Comparison of ENCODE assay signal across 8 cellular contexts in genomic region chr13:113491418-113491883, GRCh38. TPM values are rescaled to one million over a fixed set of nuclear protein-coding genes. Genes with fewer than 3 reads are reported as not detected.
DNase-seq lines count a peak whose midpoint lies in the region; ATAC-seq, FAIRE-seq and TF ChIP-seq lines count a peak whose summit lies in the region.

No MANE protein-coding gene starts in this region.

- no peak for TF ChIP-seq CTCF in CD4-positive, alpha-beta T cell (IDR thresholded peaks at IDR 0.05)
- TF ChIP-seq CTCF in gastrocnemius medialis (IDR thresholded peaks at IDR 0.05 in 4 of 5, conservative IDR thresholded peaks at IDR 0.05 in 1 of 5), result no peak

- H3K4me3 Mint-ChIP-seq in CD4-positive, alpha-beta T cell, result peak overlapping the region; percentile 90

- peaks cover 76% of the 10 kb centered on the region for H3K4me1 Mint-ChIP-seq in CD4-positive, alpha-beta T cell (ENCODE audit: low read depth)

- ATAC-seq in CD4-positive, alpha-beta T cell (ENCODE audit: poor library complexity), result no peak
- no peak for ATAC-seq in activated naive CD4-positive, alpha-beta T cell treated with anti-CD3 and anti-CD28 coated beads, Interleukin-2, amount 50 U/mL, for 72 hours
- ATAC-seq in right cardiac atrium, result peak; percentile 21 to 44
- ATAC-seq in gastrocnemius medialis, result peak in 1 of 2 donors; percentile 0
- no peak for ATAC-seq in GM18858 (IDR thresholded peaks at IDR 0.05; ENCODE audit: unreplicated experiment)
- ATAC-seq in HG02852 (IDR thresholded peaks at IDR 0.05; ENCODE audit: unreplicated experiment), result no peak

- FAIRE-seq in RCC 7860 (lab: Jason Lieb, UNC), result no peak

- WGBS in HUES64, result 1% methylated on average over 22 of the region's 22 CpGs
- 1% methylated on average over 22 of the region's 22 CpGs for WGBS in right cardiac atrium

- in situ Hi-C loops in gastrocnemius medialis (cut with MboI; ENCODE audit: low sequenced_read_pairs in 4 of 4), result no loop called here

- H3K36me3 ChIP-seq in HUES64 (ENCODE audit: insufficient read depth, low read length) (peaks cover 15% of the 10 kb centered on the region), gastrocnemius medialis (peaks cover 0 to 12% of the 10 kb centered on the region in 2 donors)

- H3K27ac ChIP-seq in CD4-positive, alpha-beta T cell (ENCODE audit: low read depth, low read length), result no peak overlapping the region
- peak overlapping the region; percentile 30 for H3K27ac ChIP-seq in HUES64 (ENCODE audit: low read depth, low read length)
- H3K27ac ChIP-seq in right cardiac atrium (ENCODE audit: low read length), result peak overlapping the region; percentile 83
- peak overlapping the region; percentile 89 to 94 (median 92) for H3K27ac ChIP-seq in gastrocnemius medialis

- POLR2A ChIA-PET in CD4-positive, alpha-beta T cell (lab: Charles Lee), result no interaction called here

- DNase-seq in CD4-positive, alpha-beta T cell, result no peak
- DNase-seq in activated naive CD4-positive, alpha-beta T cell treated with anti-CD3 and anti-CD28 coated beads, Interleukin-2, amount 50 U/mL, for 72 hours (ENCODE audit: low spot score in 2 of 2), result no peak
- peak in 2 of 3 donors; percentile 69 to 76 for DNase-seq in right cardiac atrium
- DNase-seq in gastrocnemius medialis, result no peak
- no peak for DNase-seq in RCC 7860 (ENCODE audit: low spot score)

- H3K36me3 Mint-ChIP-seq in CD4-positive, alpha-beta T cell (ENCODE audit: low read depth), result peaks cover 19% of the 10 kb centered on the region
- H3K36me3 Mint-ChIP-seq in activated naive CD4-positive, alpha-beta T cell treated with anti-CD3 and anti-CD28 coated beads, Interleukin-2, amount 50 U/mL, for 72 hours, result peaks cover 15 to 24% of the 10 kb centered on the region in 2 donors

- peaks cover 57% of the 10 kb centered on the region for H3K4me1 ChIP-seq in HUES64 (ENCODE audit: insufficient read depth, low read length)
- H3K4me1 ChIP-seq in right cardiac atrium (ENCODE audit: control insufficient read depth, insufficient read depth, low read length), result peaks cover 8% of the 10 kb centered on the region
- peaks cover 51 to 65% of the 10 kb centered on the region in 2 donors for H3K4me1 ChIP-seq in gastrocnemius medialis

- H3K27ac Mint-ChIP-seq in CD4-positive, alpha-beta T cell, result peak overlapping the region; percentile 76
- peak overlapping the region; percentile 73 to 90 for H3K27ac Mint-ChIP-seq in activated naive CD4-positive, alpha-beta T cell treated with anti-CD3 and anti-CD28 coated beads, Interleukin-2, amount 50 U/mL, for 72 hours

- intact Hi-C loops in CD4-positive, alpha-beta T cell (cut with DNase I, micrococcal nuclease), result loop anchor here in 1 of 2 experiments (2.0 to 10.0 kb wide), 3 partner anchors 194 to 337 kb away; partner anchors contain the start of genes CUL4A, LAMP1 and PCID2
- intact Hi-C loops in right cardiac atrium (cut with DNase I) (no loop called here), gastrocnemius medialis (cut with DNase I; ENCODE audit: low total_unique reads) (loop anchor here (1.0 to 2.0 kb wide), 5 partner anchors 39 to 338 kb away; partner anchors contain the start of genes ADPRHL1 and LAMP1)

- H3K27me3 Mint-ChIP-seq in CD4-positive, alpha-beta T cell, result no peaks in the 10 kb centered on the region

- peak overlapping the region; percentile 79 for H3K9ac ChIP-seq in HUES64 (ENCODE audit: low read depth, low read length)

- H3K9me3 ChIP-seq in CD4-positive, alpha-beta T cell (ENCODE audit: control insufficient read depth, low read length), result no peaks in the 10 kb centered on the region
- H3K9me3 ChIP-seq in HUES64 (ENCODE audit: insufficient read depth, low read depth, low read length), result no peaks in the 10 kb centered on the region
- no peaks in the 10 kb centered on the region for H3K9me3 ChIP-seq in right cardiac atrium (ENCODE audit: control insufficient read depth, low read length)
- H3K9me3 ChIP-seq in gastrocnemius medialis, result no peaks in the 10 kb centered on the region

- CTCF ChIA-PET in CD4-positive, alpha-beta T cell (lab: Charles Lee), result no interaction called here

- no peak for TF ChIP-seq POLR2A in gastrocnemius medialis (IDR thresholded peaks at IDR 0.05)

- H3K27me3 ChIP-seq in CD4-positive, alpha-beta T cell (ENCODE audit: control insufficient read depth, insufficient read depth, low read length), result no peaks in the 10 kb centered on the region
- H3K27me3 ChIP-seq in HUES64 (ENCODE audit: insufficient read depth, low read length) (no peaks in the 10 kb centered on the region), right cardiac atrium (ENCODE audit: control insufficient read depth, insufficient read depth) (no peaks in the 10 kb centered on the region), gastrocnemius medialis (no peaks in the 10 kb centered on the region)

- no peaks in the 10 kb centered on the region for H3K9me3 Mint-ChIP-seq in CD4-positive, alpha-beta T cell
- H3K9me3 Mint-ChIP-seq in activated naive CD4-positive, alpha-beta T cell treated with anti-CD3 and anti-CD28 coated beads, Interleukin-2, amount 50 U/mL, for 72 hours, result no peaks in the 10 kb centered on the region

- peak overlapping the region; percentile 71 for H3K4me3 ChIP-seq in HUES64 (ENCODE audit: low read length)
- peak overlapping the region; percentile 68 for H3K4me3 ChIP-seq in right cardiac atrium (ENCODE audit: low read length)
- H3K4me3 ChIP-seq in gastrocnemius medialis, result peak overlapping the region; percentile 80 to 91 (median 84)

RNA-seq across cellular contexts. Expression of gene DCUN1D2, which starts 0.9 kb away (rescaled TPM):
- 10 to 100 TPM; 16.2 to 18.9 TPM for total RNA-seq in CD4-positive, alpha-beta T cell
- 13.8 TPM for polyA plus RNA-seq in HUES64 (2013, experiment 1 of 2)
- 15.3 TPM for polyA plus RNA-seq in HUES64 (2013, experiment 2 of 2)
- 10 to 100 TPM; 18.9 to 36.5 TPM for total RNA-seq in activated naive CD4-positive, alpha-beta T cell treated with anti-CD3 and anti-CD28 coated beads, Interleukin-2, amount 50 U/mL, for 72 hours
- total RNA-seq in right cardiac atrium, result 100 to 1,000 TPM; 124 to 160 (median 142) TPM
- 91.6 TPM for polyA plus RNA-seq in right cardiac atrium
- total RNA-seq in gastrocnemius medialis, result 10 to 100 TPM; 45.1 to 63.6 (median 56.0) TPM

RNA-seq across cellular contexts. Expression of gene ADPRHL1, which starts 38.2 kb away (rescaled TPM):
- total RNA-seq in CD4-positive, alpha-beta T cell, result under 1 TPM; 0.42 to 0.47 TPM
- polyA plus RNA-seq in HUES64 (2013, experiment 1 of 2), result 0.85 TPM
- polyA plus RNA-seq in HUES64 (2013, experiment 2 of 2), result 0.82 TPM
- total RNA-seq in activated naive CD4-positive, alpha-beta T cell treated with anti-CD3 and anti-CD28 coated beads, Interleukin-2, amount 50 U/mL, for 72 hours, result under 1 TPM in 1 of 2 donors, not detected in 1; 0.19 TPM
- total RNA-seq in right cardiac atrium (100 to 1,000 TPM; 320 to 446 (median 375) TPM), gastrocnemius medialis (100 to 1,000 TPM; 224 to 354 (median 295) TPM)
- 280 TPM for polyA plus RNA-seq in right cardiac atrium

Comparison
In these comparisons a context has a peak if more than half of its experiments do, and no peak if none do; other contexts are left out.
1. ATAC-seq: peak in right cardiac atrium (2 of 2); none in CD4-positive, alpha-beta T cell (single experiment), activated naive CD4-positive, alpha-beta T cell treated with anti-CD3 and anti-CD28 coated beads, Interleukin-2, amount 50 U/mL, for 72 hours (0 of 2), GM18858 (single experiment) and HG02852 (single experiment).
2. DNase-seq: peak in right cardiac atrium (2 of 3); none in CD4-positive, alpha-beta T cell (0 of 10), activated naive CD4-positive, alpha-beta T cell treated with anti-CD3 and anti-CD28 coated beads, Interleukin-2, amount 50 U/mL, for 72 hours (0 of 2), gastrocnemius medialis (0 of 2) and RCC 7860 (single experiment).
3. RNA of gene ADPRHL1, which starts 38.2 kb away (total RNA-seq): 320 to 446 TPM in right cardiac atrium and 224 to 354 TPM in gastrocnemius medialis; 0.42 to 0.47 TPM in CD4-positive, alpha-beta T cell and 0.19 TPM in activated naive CD4-positive, alpha-beta T cell treated with anti-CD3 and anti-CD28 coated beads, Interleukin-2, amount 50 U/mL, for 72 hours; every median in the first group is over 100 times any median in the second.
4. Peak in every context shown above with its lines, with median percentiles within 50 percentile points of each other: H3K4me3 ChIP-seq.